12 cellular contexts compared by ENCODE assay signal in genomic region chr3:67017211-67017610, GRCh38. TPM values are rescaled to one million over a fixed set of nuclear protein-coding genes. Genes with fewer than 3 reads are reported as not detected.
DNase-seq lines count a peak whose midpoint lies in the region; ATAC-seq and TF ChIP-seq lines count a peak whose summit lies in the region.
"Had no signal": no experiment of that assay in that cellular context is flagged by ENCODE, and none has a peak within 500 bp of the region (broad histone marks: within the 10 kb centered on the region; RNA-seq: fewer than 3 reads in every experiment).

No MANE protein-coding gene starts in this region.

- POLR2A ChIA-PET in CD4-positive, alpha-beta T cell (lab: Charles Lee) = interaction anchor here (0.7 kb wide), 1 partner anchor 19 kb away, joined by 3 read pairs; the partner anchor contains the start of gene KBTBD8

- peak overlapping the region; percentile 94 for H3K27ac ChIP-seq in DOHH2 (ENCODE audit: low read depth, low read length)
- H3K27ac ChIP-seq in CD4-positive, alpha-beta T cell (ENCODE audit: low read depth, low read length) = no peak overlapping the region
- H3K27ac ChIP-seq: adrenal gland had no signal

- intact Hi-C loops in CD4-positive, alpha-beta T cell (cut with DNase I, micrococcal nuclease) = no loop called here

- peaks cover 25% of the 10 kb centered on the region for H3K4me1 Mint-ChIP-seq in CD4-positive, alpha-beta T cell (ENCODE audit: low read depth)

- peaks cover 48% of the 10 kb centered on the region for H3F3A ChIP-seq in DOHH2 (ENCODE audit: control insufficient read depth, insufficient read depth)

- peak; percentile 14 for DNase-seq in fibroblast of gingiva (ENCODE audit: low read depth)
- no peak for DNase-seq in CD4-positive, alpha-beta T cell
- no peak for DNase-seq in kidney tubule cell (ENCODE audit: low spot score)
- DNase-seq in NCI-H2171 (lab: John Stamatoyannopoulos, UW) = no peak
- DNase-seq: adrenal gland, NCI-H187 treated with DMSO at 0.1 percent for 48 hours had no signal

- H3K27me3 ChIP-seq in DOHH2 (ENCODE audit: control insufficient read depth, low read length) = no peaks in the 10 kb centered on the region
- H3K27me3 ChIP-seq in CD4-positive, alpha-beta T cell (ENCODE audit: control insufficient read depth, insufficient read depth, low read length) = no peaks in the 10 kb centered on the region
- H3K27me3 ChIP-seq: adrenal gland had no signal

- TF ChIP-seq CTCF in DOHH2 (IDR thresholded peaks at IDR 0.05; ENCODE audit: low read depth, low read length, poor library complexity, severe bottlenecking) = no peak
- TF ChIP-seq CTCF in CD4-positive, alpha-beta T cell (IDR thresholded peaks at IDR 0.05) = no peak

- H3K9me2 ChIP-seq in DOHH2 (replicated peaks; ENCODE audit: control insufficient read depth, low read length) = no peaks in the 10 kb centered on the region

- H3K4me3 Mint-ChIP-seq in CD4-positive, alpha-beta T cell = no peak overlapping the region
- H3K4me3 Mint-ChIP-seq: CD14-positive monocyte had no signal

- H3K36me3 Mint-ChIP-seq in CD4-positive, alpha-beta T cell (ENCODE audit: low read depth) = peaks cover under 1% of the 10 kb centered on the region

- H3K4me3 ChIP-seq in DOHH2 (ENCODE audit: low read length) = peak overlapping the region; percentile 60
- H3K4me3 ChIP-seq: adrenal gland, HAP-1 had no signal

- CTCF ChIA-PET in CD4-positive, alpha-beta T cell (lab: Charles Lee) = no interaction called here

- H3K4me1 ChIP-seq in DOHH2 (ENCODE audit: control insufficient read depth, low read length) = peaks cover 81% of the 10 kb centered on the region
- H3K4me1 ChIP-seq: HAP-1 had no signal

- H3K9me3 Mint-ChIP-seq in CD4-positive, alpha-beta T cell = no peaks in the 10 kb centered on the region
- H3K9me3 Mint-ChIP-seq: CD14-positive monocyte had no signal

- peak; percentile 11 for ATAC-seq in GM19324 (IDR thresholded peaks at IDR 0.05; ENCODE audit: low FRiP score, unreplicated experiment)
- ATAC-seq in HG03460 (IDR thresholded peaks at IDR 0.05; ENCODE audit: unreplicated experiment) = peak; percentile 5
- ATAC-seq in CD4-positive, alpha-beta T cell (ENCODE audit: poor library complexity) = no peak
- ATAC-seq in HG02870 (IDR thresholded peaks at IDR 0.05; ENCODE audit: unreplicated experiment) = no peak

- H3K9me3 ChIP-seq in DOHH2 (ENCODE audit: control insufficient read depth, insufficient read depth, low read length) = no peaks in the 10 kb centered on the region
- H3K9me3 ChIP-seq in CD4-positive, alpha-beta T cell (ENCODE audit: control insufficient read depth, low read length) = no peaks in the 10 kb centered on the region
- H3K9me3 ChIP-seq: adrenal gland, HAP-1 had no signal

- no peaks in the 10 kb centered on the region for H3K27me3 Mint-ChIP-seq in CD4-positive, alpha-beta T cell

- H3K36me3 ChIP-seq in DOHH2 (ENCODE audit: control insufficient read depth, low read length) = peaks cover 23% of the 10 kb centered on the region
- H3K36me3 ChIP-seq: adrenal gland, HAP-1 had no signal

- H3K27ac Mint-ChIP-seq in CD4-positive, alpha-beta T cell = no peak overlapping the region
- H3K27ac Mint-ChIP-seq: CD14-positive monocyte had no signal

- H3K79me2 ChIP-seq in DOHH2 (ENCODE audit: control insufficient read depth, low read length) = peaks cover 36% of the 10 kb centered on the region

- H4K20me1 ChIP-seq in DOHH2 (ENCODE audit: control insufficient read depth, insufficient read depth, low read depth, low read length) = no peaks in the 10 kb centered on the region

- peak overlapping the region; percentile 83 for H3K4me2 ChIP-seq in DOHH2 (ENCODE audit: low read length)

RNA-seq across cellular contexts. Expression of gene KBTBD8, which starts 19.1 kb away (rescaled TPM):
- 1 to 10 TPM; 7.1 to 7.7 TPM for total RNA-seq in CD4-positive, alpha-beta T cell

Comparison
In these comparisons a context has a peak if more than half of its experiments do, and no peak if none do; other contexts are left out.
1. ATAC-seq: peak in GM19324 (single experiment) and HG03460 (single experiment); none in CD4-positive, alpha-beta T cell (single experiment) and HG02870 (single experiment).